ENCODE assay signal across 8 cellular contexts in the genomic region with DNA sequence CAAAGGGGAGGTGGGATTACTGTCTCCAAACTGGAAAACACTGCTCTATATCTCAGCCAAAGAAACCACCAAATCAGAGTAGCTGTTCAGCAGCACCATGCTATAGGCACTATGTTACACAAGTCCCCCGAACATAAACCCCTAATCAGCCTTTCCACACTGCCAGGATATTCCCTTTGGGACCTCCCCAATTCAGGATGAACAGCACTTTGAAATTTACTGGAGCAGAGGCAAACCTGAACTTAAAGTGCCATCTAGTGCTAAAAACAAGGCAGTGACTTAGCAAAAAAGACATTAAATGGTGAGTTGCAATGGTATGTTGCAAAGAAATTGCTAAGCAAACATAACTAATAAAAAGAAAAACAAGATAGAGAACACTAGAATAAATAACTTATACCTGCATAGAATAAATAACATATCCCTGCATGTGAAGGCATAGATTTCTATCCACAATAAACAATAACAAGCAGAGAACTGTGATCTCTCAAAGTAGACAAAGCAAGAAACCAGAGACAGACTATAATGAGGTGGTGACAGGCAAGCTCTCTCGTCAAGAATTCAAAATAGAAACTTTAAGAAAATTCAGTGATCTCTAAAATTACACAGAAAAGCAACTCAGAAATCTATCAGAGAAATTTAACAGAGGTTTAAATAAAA.
DNase-seq lines count a peak whose midpoint lies in the region; ATAC-seq and TF ChIP-seq lines count a peak whose summit lies in the region.

No MANE protein-coding gene starts in this region.

- H3K36me3 ChIP-seq in left ventricle myocardium inferior, result no peaks in the 10 kb centered on the region

- no peak for DNase-seq in left ventricle myocardium inferior
- no peak for DNase-seq in left cardiac atrium
- peak; percentile 19 to 63 for DNase-seq in NCI-H526 (lab: John Stamatoyannopoulos, UW)
- DNase-seq in dedifferentiated amniotic fluid mesenchymal stem cell (ENCODE audit: extremely low spot score), result peak; percentile 34
- DNase-seq in pulmonary artery endothelial cell (ENCODE audit: low read depth, low spot score), result peak; percentile 2
- no peak for DNase-seq in stimulated activated naive CD4-positive, alpha-beta T cell treated with Interleukin-2 at 50 U/mL for 16 hours (lab: John Stamatoyannopoulos, UW)
- DNase-seq in AG20443 (ENCODE audit: low spot score), result no peak

- intact Hi-C loops in left ventricle myocardium inferior (cut with micrococcal nuclease), result loop anchor here (5.0 kb wide), 1 partner anchor 683 kb away; no protein-coding TSS in a partner anchor
- intact Hi-C loops in left cardiac atrium (cut with DNase I), result loop anchor here (5.0 to 10.0 kb wide), 2 partner anchors 675 to 678 kb away; no protein-coding TSS in a partner anchor

- H3K27ac ChIP-seq in left ventricle myocardium inferior (replicated peaks), result no peak overlapping the region

- ATAC-seq in left cardiac atrium (no peak), HG03159 (IDR thresholded peaks at IDR 0.05; ENCODE audit: unreplicated experiment) (no peak)

- TF ChIP-seq CTCF in left ventricle myocardium inferior (IDR thresholded peaks at IDR 0.05; ENCODE audit: borderline replicate concordance), result peak; percentile 51

- H3K27me3 ChIP-seq in left ventricle myocardium inferior (ENCODE audit: low read depth), result no peaks in the 10 kb centered on the region

- H3K9me3 ChIP-seq in left ventricle myocardium inferior (replicated peaks), result no peaks in the 10 kb centered on the region

- H3K4me3 ChIP-seq in left ventricle myocardium inferior, result no peak overlapping the region

- no peaks in the 10 kb centered on the region for H3K4me1 ChIP-seq in left ventricle myocardium inferior

Comparison
In these comparisons a context has a peak if more than half of its experiments do, and no peak if none do; other contexts are left out.
1. DNase-seq: peak in NCI-H526 (2 of 2), dedifferentiated amniotic fluid mesenchymal stem cell (single experiment) and pulmonary artery endothelial cell (single experiment); none in left ventricle myocardium inferior (single experiment), left cardiac atrium (single experiment), stimulated activated naive CD4-positive, alpha-beta T cell treated with Interleukin-2 at 50 U/mL for 16 hours (single experiment) and AG20443 (single experiment).